1 cellular context compared by ENCODE assay signal in genomic region chr5:179786861-179787260, GRCh38.
TF ChIP-seq lines count a peak whose summit lies in the region.

No MANE protein-coding gene starts in this region.

TF ChIP-seq in GM23338, 12 proteins besides CTCF, POLR2A, EP300 and RAD21 (continued from another document):
- TF ChIP-seq ZNF462 (CRISPR knock-in tag; IDR thresholded peaks at IDR 0.05): no peak
- TF ChIP-seq EZH2phosphoT487 (IDR thresholded peaks at IDR 0.05; ENCODE audit: unreplicated experiment): no peak
- TF ChIP-seq POLR2AphosphoS5 (IDR thresholded peaks at IDR 0.05; ENCODE audit: low read depth): no peak
- TF ChIP-seq, protein P1, sequence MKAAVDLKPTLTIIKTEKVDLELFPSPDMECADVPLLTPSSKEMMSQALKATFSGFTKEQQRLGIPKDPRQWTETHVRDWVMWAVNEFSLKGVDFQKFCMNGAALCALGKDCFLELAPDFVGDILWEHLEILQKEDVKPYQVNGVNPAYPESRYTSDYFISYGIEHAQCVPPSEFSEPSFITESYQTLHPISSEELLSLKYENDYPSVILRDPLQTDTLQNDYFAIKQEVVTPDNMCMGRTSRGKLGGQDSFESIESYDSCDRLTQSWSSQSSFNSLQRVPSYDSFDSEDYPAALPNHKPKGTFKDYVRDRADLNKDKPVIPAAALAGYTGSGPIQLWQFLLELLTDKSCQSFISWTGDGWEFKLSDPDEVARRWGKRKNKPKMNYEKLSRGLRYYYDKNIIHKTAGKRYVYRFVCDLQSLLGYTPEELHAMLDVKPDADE (IDR thresholded peaks at IDR 0.05): no peak
- TF ChIP-seq ZNF331 (CRISPR knock-in tag; IDR thresholded peaks at IDR 0.05; ENCODE audit: low read depth): no peak
- TF ChIP-seq JUNB (IDR thresholded peaks at IDR 0.05; ENCODE audit: unreplicated experiment): no peak
- no peak for TF ChIP-seq NANOG (IDR thresholded peaks at IDR 0.05; ENCODE audit: borderline replicate concordance)
- no peak for TF ChIP-seq REST (IDR thresholded peaks at IDR 0.05; ENCODE audit: unreplicated experiment)
TF ChIP-seq in GM23338: peak in this region for 0.
